Comparison of ENCODE assay signal across 10 cellular contexts in the genomic region with DNA sequence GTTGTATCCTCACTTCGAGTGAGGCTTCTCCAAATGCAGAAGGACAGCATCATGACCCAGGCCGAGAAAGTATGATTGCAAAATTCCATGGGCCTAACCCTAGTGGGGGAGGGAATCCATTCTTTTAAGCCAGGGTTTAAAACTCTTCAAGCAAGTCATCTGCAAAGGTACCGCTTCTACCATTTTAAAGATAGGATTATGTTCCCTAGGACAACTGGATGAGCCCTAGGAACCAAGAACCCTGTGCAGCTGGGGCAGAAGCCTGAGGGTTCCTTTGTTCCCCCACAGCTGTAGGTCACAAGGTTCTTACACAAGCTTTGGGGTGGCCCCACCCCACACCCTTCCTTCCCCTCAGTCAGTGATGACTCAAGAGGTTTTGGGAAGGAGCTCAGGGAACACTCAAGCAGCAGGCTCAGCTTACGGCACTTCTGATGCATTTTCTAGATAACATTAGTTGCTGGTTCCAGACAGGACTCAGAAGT. TPM values are rescaled to one million over a fixed set of nuclear protein-coding genes. Genes with fewer than 3 reads are reported as not detected.
A peak's percentile ranks its signal among the peaks of the same experiment; 100 is the strongest.
DNase-seq lines count a peak whose midpoint lies in the region; ATAC-seq and TF ChIP-seq lines count a peak whose summit lies in the region.
"Had no signal": no experiment of that assay in that cellular context is flagged by ENCODE, and none has a peak within 500 bp of the region (broad histone marks: within the 10 kb centered on the region; RNA-seq: fewer than 3 reads in every experiment).

No MANE protein-coding gene starts in this region.

- peak; percentile 78 for ATAC-seq in omental fat pad (ENCODE audit: low FRiP score)
- ATAC-seq in HG02642 (IDR thresholded peaks at IDR 0.05; ENCODE audit: poor library complexity, unreplicated experiment), result no peak
- ATAC-seq in HG03342 (IDR thresholded peaks at IDR 0.05; ENCODE audit: unreplicated experiment), result no peak

- H3K9me3 Mint-ChIP-seq in CD14-positive monocyte, result peaks cover 0 to 1% (median 0%) of the 10 kb centered on the region in 7 donors

- peaks cover 3 to 18% of the 10 kb centered on the region in 2 donors for H3K36me3 Mint-ChIP-seq in CD14-positive monocyte

- TF ChIP-seq CTCF in CD14-positive monocyte (IDR thresholded peaks at IDR 0.05), result no peak
- TF ChIP-seq CTCF in fibroblast of mammary gland (conservative IDR thresholded peaks at IDR 0.05; ENCODE audit: control insufficient read depth, insufficient read depth, low read depth, low read length), result no peak
- no peak for TF ChIP-seq CTCF in omental fat pad (IDR thresholded peaks at IDR 0.05)

- peak overlapping the region; percentile 78 to 97 for H3K4me3 Mint-ChIP-seq in CD14-positive monocyte

- intact Hi-C loops in CD14-positive monocyte (cut with micrococcal nuclease), result loop anchor here in 1 of 2 donors (2.0 kb wide), 1 partner anchor 13 kb away; a partner anchor contains a TSS

- no peaks in the 10 kb centered on the region for H3K27me3 Mint-ChIP-seq in CD14-positive monocyte (ENCODE audit: low read depth in 3 of 3)

- peak overlapping the region; percentile 96 to 99 (median 99) for H3K27ac Mint-ChIP-seq in CD14-positive monocyte

- DNase-seq in CD14-positive monocyte (ENCODE audit: low spot score), result peak; percentile 91
- DNase-seq in OCI-M1 (lab: John Stamatoyannopoulos, UW), result peak; percentile 55
- peak; percentile 94 for DNase-seq in fibroblast of mammary gland (ENCODE audit: low read depth)
- no peak for DNase-seq in omental fat pad (ENCODE audit: low spot score)
- DNase-seq in NCI-H1436 (lab: John Stamatoyannopoulos, UW), result no peak
- DNase-seq in activated naive CD4-positive, alpha-beta T cell treated with anti-CD3 and anti-CD28 coated beads, Interleukin-2, amount 50 U/mL, for 16 hours, result no peak
- DNase-seq: activated CD8-positive, alpha-beta memory T cell treated with anti-CD3 and anti-CD28 coated beads for 24 hours; effector CD8-positive, alpha-beta T cell had no signal

- H3K4me1 Mint-ChIP-seq in CD14-positive monocyte, result peaks cover 67% of the 10 kb centered on the region

- no peak overlapping the region for H3K4me3 ChIP-seq in fibroblast of mammary gland (ENCODE audit: control insufficient read depth, low read depth, low read length)

RNA-seq across cellular contexts. Expression of a gene that starts 13.5 kb away (rescaled TPM):
- 10 to 100 TPM; 15.2 to 19.2 TPM for polyA plus RNA-seq in CD14-positive monocyte
- total RNA-seq in omental fat pad, result 1 to 10 TPM in 3 of 4 donors, under 1 TPM in 1; 0.93 to 4.9 (median 1.6) TPM

RNA-seq across cellular contexts. Expression of a gene that starts 49.4 kb away (rescaled TPM):
- polyA plus RNA-seq in CD14-positive monocyte, result 10 to 100 TPM; 27.3 to 29.4 TPM
- 10 to 100 TPM; 36.1 to 51.7 (median 39.6) TPM for total RNA-seq in omental fat pad

RNA-seq across cellular contexts. Expression of a gene that starts 56.5 kb away (rescaled TPM):
- 10 to 100 TPM in 1 of 2 donors, 1 to 10 TPM in 1; 9.8 to 13.2 TPM for polyA plus RNA-seq in CD14-positive monocyte
- total RNA-seq in omental fat pad, result 10 to 100 TPM in 3 of 4 donors, 1 to 10 TPM in 1; 8.4 to 17.5 (median 11.1) TPM

Comparison
In these comparisons a context has a peak if more than half of its experiments do, and no peak if none do; other contexts are left out.
1. DNase-seq: peak in CD14-positive monocyte (single experiment), OCI-M1 (single experiment) and fibroblast of mammary gland (single experiment); none in omental fat pad (single experiment), NCI-H1436 (single experiment) and activated naive CD4-positive, alpha-beta T cell treated with anti-CD3 and anti-CD28 coated beads, Interleukin-2, amount 50 U/mL, for 16 hours (single experiment).